Comparison of ENCODE assay signal across 23 cellular contexts in genomic region chr2:122651236-122651635, GRCh38.
DNase-seq lines count a peak whose midpoint lies in the region; ATAC-seq, FAIRE-seq and TF ChIP-seq lines count a peak whose summit lies in the region.
"Had no signal": no experiment of that assay in that cellular context is flagged by ENCODE, and none has a peak within 500 bp of the region (broad histone marks: within the 10 kb centered on the region; RNA-seq: fewer than 3 reads in every experiment).

No MANE protein-coding gene starts in this region.

- CTCF ChIA-PET in HepG2 (lab: Yijun Ruan, JAX; ENCODE audit: low intra/inter-chr PET ratio, low total read pairs) = no interaction called here

- H3K27me3 ChIP-seq in right lobe of liver = no peaks in the 10 kb centered on the region
- no peaks in the 10 kb centered on the region for H3K27me3 ChIP-seq in HepG2 (ENCODE audit: control insufficient read depth in 1 of 2, insufficient read depth in 2 of 2, low read length in 2 of 2)
- H3K27me3 ChIP-seq: BLaER1 treated with 17β-estradiol and CSF1 and Interleukin-3, amounts not matched to agents 10 nM and 100 nM had no signal

- TF ChIP-seq CTCF in right lobe of liver (IDR thresholded peaks at IDR 0.05) = no peak
- no peak for TF ChIP-seq CTCF in HepG2 (CRISPR knock-in tag; IDR thresholded peaks at IDR 0.05)

- BruUV-seq in HepG2 (replicated peaks; lab: Mats Ljungman, UMichigan) = no TSS peak

- H3K36me3 ChIP-seq in right lobe of liver (no peaks in the 10 kb centered on the region), HepG2 (replicated peaks in 1 of 2; ENCODE audit: control insufficient read depth in 1 of 2, insufficient read depth in 2 of 2, low read length in 2 of 2) (no peaks in the 10 kb centered on the region)
- H3K36me3 ChIP-seq: BLaER1 treated with 17β-estradiol and CSF1 and Interleukin-3, amounts not matched to agents 10 nM and 100 nM had no signal

- POLR2A ChIA-PET in HepG2 (lab: Yijun Ruan, JAX) = no interaction called here

- no peak overlapping the region for H2AFZ ChIP-seq in HepG2 (ENCODE audit: low read length)

- H3K4me3 ChIP-seq in right lobe of liver (no peak overlapping the region), HepG2 (replicated peaks in 1 of 3; ENCODE audit: insufficient read depth in 1 of 3, low read depth in 2 of 3, low read length in 3 of 3) (no peak overlapping the region)
- H3K4me3 ChIP-seq: A549; BLaER1 treated with 17β-estradiol and CSF1 and Interleukin-3, amounts not matched to agents 10 nM and 100 nM; GM12878 had no signal

- H3K9me3 ChIP-seq in right lobe of liver (no peaks in the 10 kb centered on the region), HepG2 (ENCODE audit: low read length) (no peaks in the 10 kb centered on the region)
- H3K9me3 ChIP-seq: A549; BLaER1 treated with 17β-estradiol and CSF1 and Interleukin-3, amounts not matched to agents 10 nM and 100 nM; Caco-2 had no signal

- no peak overlapping the region for H3K9ac ChIP-seq in HepG2 (ENCODE audit: insufficient read depth, low read depth, low read length)
- H3K9ac ChIP-seq: BLaER1 treated with 17β-estradiol and CSF1 and Interleukin-3, amounts not matched to agents 10 nM and 100 nM had no signal

- 67% methylated on average over 2 of the region's 2 CpGs for WGBS in right lobe of liver (ENCODE audit: insufficient coverage, low coverage, low lambda C conversion rate, missing lambda C conversion rate)
- WGBS in HepG2 (ENCODE audit: low lambda C conversion rate) = 6% methylated on average over 2 of the region's 2 CpGs

- H3K4me2 ChIP-seq in HepG2 (ENCODE audit: low read depth, low read length) = no peak overlapping the region
- H3K4me2 ChIP-seq: A549; BLaER1 treated with 17β-estradiol and CSF1 and Interleukin-3, amounts not matched to agents 10 nM and 100 nM had no signal

- no peaks in the 10 kb centered on the region for H4K20me1 ChIP-seq in HepG2 (ENCODE audit: insufficient read depth, low read length)
- H4K20me1 ChIP-seq: BLaER1 treated with 17β-estradiol and CSF1 and Interleukin-3, amounts not matched to agents 10 nM and 100 nM had no signal

- H3K27ac ChIP-seq in right lobe of liver (peak overlapping the region in 2 of 3 donors; percentile 75 to 79), HepG2 (ENCODE audit: extremely low read length, insufficient read depth, low read length) (no peak overlapping the region)
- H3K27ac ChIP-seq: 22Rv1; A549; BLaER1 treated with 17β-estradiol and CSF1 and Interleukin-3, amounts not matched to agents 10 nM and 100 nM; C4-2B had no signal

- FAIRE-seq in HepG2 (lab: Jason Lieb, UNC) = no peak
- FAIRE-seq: A549, D721Med, GM12878, GM12892, GM18507 had no signal

- no peak for DNase-seq in right lobe of liver
- DNase-seq in HepG2 (ENCODE audit: low spot score) = no peak
- DNase-seq in ELR (ENCODE audit: low read depth) = peak; percentile 45
- peak; percentile 69 to 77 for DNase-seq in dermis microvascular lymphatic vessel endothelial cell (ENCODE audit: low read depth in 2 of 2)
- peak; percentile 9 for DNase-seq in kidney tubule cell (ENCODE audit: low spot score)
- DNase-seq in NCI-H82 (lab: John Stamatoyannopoulos, UW) = no peak
- DNase-seq in kidney glomerular epithelial cell (lab: John Stamatoyannopoulos, UW) = no peak
- DNase-seq: AML-193; Caco-2; Calu3; CD4-positive, alpha-beta T cell; CD8-positive, alpha-beta T cell; DMS79 treated with DMSO at 0.1 percent for 48 hours; GDM1 had no signal

- no peak for ATAC-seq in right lobe of liver
- no peak for ATAC-seq in HepG2
- no peak for ATAC-seq in GM21423 (IDR thresholded peaks at IDR 0.05; ENCODE audit: unreplicated experiment)
- ATAC-seq: A549; CD8-positive, alpha-beta T cell had no signal

- no peaks in the 10 kb centered on the region for H3K79me2 ChIP-seq in HepG2 (ENCODE audit: insufficient read depth, low read length)

- no peak for TF ChIP-seq RAD21 in HepG2 (CRISPR knock-in tag; IDR thresholded peaks at IDR 0.05)

- in situ Hi-C loops in HepG2 (cut with HindIII; ENCODE audit: extremely low pct_ligation_motif_present, low pct_unique_long_range_greater_than_20kb) = no loop called here

- no peak for TF ChIP-seq POLR2A in right lobe of liver (IDR thresholded peaks at IDR 0.05)
- TF ChIP-seq POLR2A in HepG2 (IDR thresholded peaks at IDR 0.05; ENCODE audit: insufficient read depth in 1 of 2, low read depth in 2 of 2, low read length in 2 of 2) = no peak

- TF ChIP-seq EP300 in HepG2 (IDR thresholded peaks at IDR 0.05; ENCODE audit: low read depth in 2 of 2, low read length in 2 of 2) (no peak), HepG2 (CRISPR knock-in tag; IDR thresholded peaks at IDR 0.05; ENCODE audit: borderline replicate concordance) (no peak)

- intact Hi-C loops in right lobe of liver (cut with DNase I) (no loop called here), HepG2 (cut with micrococcal nuclease; ENCODE audit: unreplicated experiment) (no loop called here)

- H3K4me1 ChIP-seq in right lobe of liver (peaks cover 0 to 28% (median 9%) of the 10 kb centered on the region in 4 donors), HepG2 (ENCODE audit: insufficient read depth, low read length) (no peaks in the 10 kb centered on the region)
- H3K4me1 ChIP-seq: A549; BLaER1 treated with 17β-estradiol and CSF1 and Interleukin-3, amounts not matched to agents 10 nM and 100 nM; Caco-2 had no signal

TF ChIP-seq in HepG2, 621 proteins besides CTCF, POLR2A, EP300 and RAD21:
- TF ChIP-seq ARHGAP35 (CRISPR knock-in tag; IDR thresholded peaks at IDR 0.05; ENCODE audit: borderline replicate concordance) (no peak), ZNF557 (CRISPR knock-in tag; IDR thresholded peaks at IDR 0.05) (no peak), HOXD1 (CRISPR knock-in tag; IDR thresholded peaks at IDR 0.05) (no peak), SP2 (CRISPR knock-in tag; IDR thresholded peaks at IDR 0.05) (no peak)
TF ChIP-seq in HepG2: peak in this region for 0.

Comparison
In these comparisons a context has a peak if more than half of its experiments do, and no peak if none do; other contexts are left out.
1. DNase-seq: peak in ELR (single experiment), dermis microvascular lymphatic vessel endothelial cell (2 of 2) and kidney tubule cell (single experiment); none in right lobe of liver (0 of 3), HepG2 (single experiment), NCI-H82 (single experiment) and kidney glomerular epithelial cell (single experiment).